In the genomic region with DNA sequence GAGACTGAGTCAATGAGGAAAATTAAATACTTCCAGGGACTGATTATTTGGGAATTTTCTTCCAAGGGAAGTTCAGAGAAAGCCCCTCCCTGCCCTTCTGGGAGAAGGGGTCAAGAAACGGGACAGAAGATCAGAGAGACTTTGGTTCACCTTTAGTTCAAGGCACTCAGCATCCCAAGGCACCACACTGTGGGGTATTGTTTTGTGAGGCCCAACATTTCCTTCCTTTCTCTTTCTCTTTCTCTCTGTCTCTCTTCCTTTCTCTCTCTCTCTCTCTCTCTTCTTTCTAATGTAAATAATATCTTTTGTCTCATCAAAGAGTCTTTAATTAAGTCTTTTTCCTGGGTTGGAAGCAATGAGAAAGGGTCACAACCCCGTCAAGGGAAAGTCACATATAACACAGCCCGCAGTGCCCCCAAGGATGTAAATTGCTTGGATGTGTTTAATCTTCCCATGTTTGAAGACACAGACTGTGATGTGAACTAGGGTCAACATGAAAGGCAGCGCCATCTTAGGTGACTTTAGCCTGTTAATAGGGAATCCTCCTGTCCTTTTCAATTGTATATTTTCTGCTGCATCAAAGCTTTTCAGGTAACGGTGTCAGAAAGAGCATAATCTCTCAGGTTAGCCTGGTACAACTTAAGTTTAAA, we compare ENCODE assay signal across 1 cellular context.
TF ChIP-seq lines count a peak whose summit lies in the region.

No MANE protein-coding gene starts in this region.

TF ChIP-seq in H1, 55 proteins besides CTCF, POLR2A, EP300 and RAD21 (continued from another document):
- TF ChIP-seq, protein P1, sequence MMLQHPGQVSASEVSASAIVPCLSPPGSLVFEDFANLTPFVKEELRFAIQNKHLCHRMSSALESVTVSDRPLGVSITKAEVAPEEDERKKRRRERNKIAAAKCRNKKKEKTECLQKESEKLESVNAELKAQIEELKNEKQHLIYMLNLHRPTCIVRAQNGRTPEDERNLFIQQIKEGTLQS (IDR thresholded peaks at IDR 0.05; ENCODE audit: insufficient read depth, low read depth, low read length): no peak
- TF ChIP-seq ASH2L (IDR thresholded peaks at IDR 0.05; ENCODE audit: low read length): peak; percentile 28
- TF ChIP-seq YY1 (IDR thresholded peaks at IDR 0.05; ENCODE audit: low read depth, low read length): peak; percentile 67; the same call in 1 of the 2 replicates
- TF ChIP-seq KDM1A (IDR thresholded peaks at IDR 0.05; ENCODE audit: borderline replicate concordance, low read length): peak; percentile 72; the same call in 1 of the 2 replicates
- no peak for TF ChIP-seq GABPA (IDR thresholded peaks at IDR 0.05; ENCODE audit: borderline replicate concordance, insufficient read depth, low read length)
- TF ChIP-seq CHD2 (IDR thresholded peaks at IDR 0.05; ENCODE audit: low read length): no peak
- TF ChIP-seq BCL11A (IDR thresholded peaks at IDR 0.05; ENCODE audit: low read depth in 2 of 2, low read length in 2 of 2): peak in 1 of 2 experiments; percentile 68
- TF ChIP-seq, protein P2, sequence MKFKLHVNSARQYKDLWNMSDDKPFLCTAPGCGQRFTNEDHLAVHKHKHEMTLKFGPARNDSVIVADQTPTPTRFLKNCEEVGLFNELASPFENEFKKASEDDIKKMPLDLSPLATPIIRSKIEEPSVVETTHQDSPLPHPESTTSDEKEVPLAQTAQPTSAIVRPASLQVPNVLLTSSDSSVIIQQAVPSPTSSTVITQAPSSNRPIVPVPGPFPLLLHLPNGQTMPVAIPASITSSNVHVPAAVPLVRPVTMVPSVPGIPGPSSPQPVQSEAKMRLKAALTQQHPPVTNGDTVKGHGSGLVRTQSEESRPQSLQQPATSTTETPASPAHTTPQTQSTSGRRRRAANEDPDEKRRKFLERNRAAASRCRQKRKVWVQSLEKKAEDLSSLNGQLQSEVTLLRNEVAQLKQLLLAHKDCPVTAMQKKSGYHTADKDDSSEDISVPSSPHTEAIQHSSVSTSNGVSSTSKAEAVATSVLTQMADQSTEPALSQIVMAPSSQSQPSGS (IDR thresholded peaks at IDR 0.05; ENCODE audit: low read length): peak; percentile 71; the same call in 1 of the 2 replicates
- no peak for TF ChIP-seq POLR2AphosphoS5 (IDR thresholded peaks at IDR 0.05; ENCODE audit: low read depth, low read length)
- peak; percentile 7; the same call in 1 of the 2 replicates for TF ChIP-seq EGR1 (IDR thresholded peaks at IDR 0.05; ENCODE audit: borderline replicate concordance, low read depth, low read length)
- TF ChIP-seq, protein P3, sequence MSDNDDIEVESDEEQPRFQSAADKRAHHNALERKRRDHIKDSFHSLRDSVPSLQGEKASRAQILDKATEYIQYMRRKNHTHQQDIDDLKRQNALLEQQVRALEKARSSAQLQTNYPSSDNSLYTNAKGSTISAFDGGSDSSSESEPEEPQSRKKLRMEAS (IDR thresholded peaks at IDR 0.05): no peak
- no peak for TF ChIP-seq EZH2 (IDR thresholded peaks at IDR 0.05; ENCODE audit: low read depth, low read length, severe bottlenecking)
- TF ChIP-seq TAF1 (IDR thresholded peaks at IDR 0.05; ENCODE audit: low read depth, low read length): no peak
- 0 out of 2 replicates have a peak, but pooled peaks have one; percentile 36 for TF ChIP-seq TCF12 (IDR thresholded peaks at IDR 0.05; ENCODE audit: low read depth, low read length)
- peak in 1 of 2 experiments; percentile 73; a peak in 1 of 4 replicates for TF ChIP-seq HDAC2 (IDR thresholded peaks at IDR 0.05; ENCODE audit: borderline replicate concordance in 1 of 2, low read depth in 2 of 2, low read length in 2 of 2)
- TF ChIP-seq POU5F1 (IDR thresholded peaks at IDR 0.05; ENCODE audit: low read depth, low read length): 0 out of 2 replicates have a peak, but pooled peaks have one; percentile 53
- TF ChIP-seq RFX5 (IDR thresholded peaks at IDR 0.05; ENCODE audit: borderline replicate concordance, low read depth, low read length): no peak
- TF ChIP-seq HDAC6 (IDR thresholded peaks at IDR 0.05; ENCODE audit: low read depth, low read length): no peak
- TF ChIP-seq KDM5A (IDR thresholded peaks at IDR 0.05; ENCODE audit: low read length): no peak
- TF ChIP-seq, protein P4, sequence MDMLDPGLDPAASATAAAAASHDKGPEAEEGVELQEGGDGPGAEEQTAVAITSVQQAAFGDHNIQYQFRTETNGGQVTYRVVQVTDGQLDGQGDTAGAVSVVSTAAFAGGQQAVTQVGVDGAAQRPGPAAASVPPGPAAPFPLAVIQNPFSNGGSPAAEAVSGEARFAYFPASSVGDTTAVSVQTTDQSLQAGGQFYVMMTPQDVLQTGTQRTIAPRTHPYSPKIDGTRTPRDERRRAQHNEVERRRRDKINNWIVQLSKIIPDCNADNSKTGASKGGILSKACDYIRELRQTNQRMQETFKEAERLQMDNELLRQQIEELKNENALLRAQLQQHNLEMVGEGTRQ (IDR thresholded peaks at IDR 0.05; ENCODE audit: low read length): no peak
- TF ChIP-seq SP1 (IDR thresholded peaks at IDR 0.05; ENCODE audit: low read depth, low read length): peak; percentile 73
- no peak for TF ChIP-seq FOSL1 (IDR thresholded peaks at IDR 0.05; ENCODE audit: insufficient read depth, low read depth, low read length)
- TF ChIP-seq TEAD4 (IDR thresholded peaks at IDR 0.05; ENCODE audit: low read depth, low read length): no peak
- TF ChIP-seq RNF2 (IDR thresholded peaks at IDR 0.05; ENCODE audit: borderline replicate concordance, low read depth, low read length, missing control alignments, poor library complexity, severe bottlenecking): no peak
- 0 out of 2 replicates have a peak, but pooled peaks have one; percentile 17 for TF ChIP-seq RXRA (IDR thresholded peaks at IDR 0.05; ENCODE audit: insufficient read depth, low read depth, low read length)
- TF ChIP-seq SIN3A (conservative IDR thresholded peaks at IDR 0.05 in 1 of 2, IDR thresholded peaks at IDR 0.05 in 1 of 2; ENCODE audit: low read depth in 1 of 2, low read length in 2 of 2): no peak
